In genomic region chr12:14810167-14810952, GRCh38 we compare ENCODE assay signal across 16 cellular contexts. TPM values are rescaled to one million over a fixed set of nuclear protein-coding genes. Genes with fewer than 3 reads are reported as not detected.
"Had no signal": no experiment of that assay in that cellular context is flagged by ENCODE, and none has a peak within 500 bp of the region (broad histone marks: within the 10 kb centered on the region; RNA-seq: fewer than 3 reads in every experiment).

No MANE protein-coding gene starts in this region.

- H3K27ac ChIP-seq: brain microvascular endothelial cell, dorsolateral prefrontal cortex, esophagus muscularis mucosa, pancreas, SK-N-MC, tibial artery had no signal

- DNase-seq: activated T-cell treated with anti-CD3 and anti-CD28 coated beads for 4 hours; dorsolateral prefrontal cortex; hypothalamus; stimulated activated CD4-positive, alpha-beta T cell treated with anti-CD3 and anti-CD28 coated beads, Interleukin-4, amount 100 ng/mL, for 1 hour; stimulated activated CD8-positive, alpha-beta memory T cell treated with anti-CD3 and anti-CD28 coated beads, Interleukin-4, amount 100 ng/mL, for 48 hours; T-cell; T1000; tibial artery had no signal

- H3K36me3 Mint-ChIP-seq: activated naive CD4-positive, alpha-beta T cell treated with anti-CD3 and anti-CD28 coated beads, Interleukin-2, amount 10 ng/mL, durations not matched to agents 7 days and 5 days; T-cell had no signal

- H3K4me1 Mint-ChIP-seq: neural crest cell had no signal

- H3K27me3 ChIP-seq: brain microvascular endothelial cell, dorsolateral prefrontal cortex, esophagus muscularis mucosa, pancreas, tibial artery had no signal

- H3K4me3 ChIP-seq: dorsolateral prefrontal cortex, esophagus muscularis mucosa, pancreas, SK-N-MC, tibial artery had no signal

- H3K9me3 ChIP-seq: esophagus muscularis mucosa, pancreas, tibial artery had no signal

- H3K27ac Mint-ChIP-seq: activated naive CD4-positive, alpha-beta T cell treated with anti-CD3 and anti-CD28 coated beads, Interleukin-2, amount 10 ng/mL, durations not matched to agents 7 days and 5 days; activated T-helper 2 cell treated with anti-CD3 and anti-CD28 coated beads, Interferon-gamma antibody, Interleukin-2, Interleukin-4, amounts not matched to agents 10 μg/mL and 5 μg/mL and 100 μg/mL, durations not matched to agents 14 hours and 24 hours and 36 hours; T-cell had no signal

- H3K4me3 Mint-ChIP-seq: activated naive CD4-positive, alpha-beta T cell treated with anti-CD3 and anti-CD28 coated beads, Interleukin-2, amount 10 ng/mL, durations not matched to agents 7 days and 5 days; neural crest cell; T-cell had no signal

- H3K27me3 Mint-ChIP-seq: T-cell had no signal

- H3K36me3 ChIP-seq: brain microvascular endothelial cell, esophagus muscularis mucosa, pancreas, tibial artery had no signal

- H3K9me3 Mint-ChIP-seq: activated naive CD4-positive, alpha-beta T cell treated with anti-CD3 and anti-CD28 coated beads, Interleukin-2, amount 10 ng/mL, durations not matched to agents 7 days and 5 days; activated T-helper 2 cell treated with anti-CD3 and anti-CD28 coated beads, Interferon-gamma antibody, Interleukin-2, Interleukin-4, amounts not matched to agents 10 μg/mL and 5 μg/mL and 100 μg/mL, durations not matched to agents 14 hours and 24 hours and 36 hours; neural crest cell; T-cell had no signal

- H3K4me1 ChIP-seq: tibial artery had no signal

RNA-seq across cellular contexts. Expression of gene SMCO3, which starts 3.6 kb away (rescaled TPM):
- total RNA-seq: activated T-helper 2 cell treated with anti-CD3 and anti-CD28 coated beads, Interferon-gamma antibody, Interleukin-2, Interleukin-4, amounts not matched to agents 10 μg/mL and 5 μg/mL and 100 μg/mL, durations not matched to agents 14 hours and 24 hours and 36 hours; cerebellum; dorsolateral prefrontal cortex; neural crest cell; T-cell had no signal

RNA-seq across cellular contexts. Expression of gene ART4, which starts 33.0 kb away (rescaled TPM):
- total RNA-seq: activated T-helper 2 cell treated with anti-CD3 and anti-CD28 coated beads, Interferon-gamma antibody, Interleukin-2, Interleukin-4, amounts not matched to agents 10 μg/mL and 5 μg/mL and 100 μg/mL, durations not matched to agents 14 hours and 24 hours and 36 hours; neural crest cell; T-cell had no signal
